Comparison of ENCODE assay signal across 18 cellular contexts in genomic region chr1:154240294-154240831, GRCh38. TPM values are rescaled to one million over a fixed set of nuclear protein-coding genes. Genes with fewer than 3 reads are reported as not detected.
"Had no signal": no experiment of that assay in that cellular context is flagged by ENCODE, and none has a peak within 500 bp of the region (broad histone marks: within the 10 kb centered on the region; RNA-seq: fewer than 3 reads in every experiment).

No MANE protein-coding gene starts in this region.

- H3K4me3 Mint-ChIP-seq: neural crest cell; stimulated activated naive CD8-positive, alpha-beta T cell treated with anti-CD3 and anti-CD28 coated beads, Interleukin-15, Interleukin-2, amounts not matched to agents 100 ng/mL and 50 ng/mL, for 24 hours; T-helper 2 cell treated with Interferon-gamma antibody and Interleukin-4, amounts not matched to agents 5 μg/mL and 100 μg/mL, for 36 hours had no signal

- H3K4me3 ChIP-seq: cardiac muscle cell, testis, upper lobe of right lung had no signal

- H3K4me1 Mint-ChIP-seq: neural crest cell had no signal

- H3K27ac Mint-ChIP-seq: T-helper 2 cell treated with Interferon-gamma antibody and Interleukin-4, amounts not matched to agents 5 μg/mL and 100 μg/mL, for 36 hours had no signal

- H3K27me3 ChIP-seq: cardiac muscle cell, testis, upper lobe of right lung had no signal

- DNase-seq: activated CD4-positive, alpha-beta T cell treated with anti-CD3 and anti-CD28 coated beads, Interleukin-2, amount 50 U/mL, for 48 hours; activated gamma-delta T cell; hippocampal formation; mesendoderm; stimulated activated CD4-positive, alpha-beta T cell treated with anti-CD3 and anti-CD28 coated beads, Interleukin-12 subunit alpha, Interleukin-12 subunit beta, amount 100 ng/mL, for 4 hours; testis; upper lobe of right lung had no signal

- H3K9me3 Mint-ChIP-seq: neural crest cell; stimulated activated naive CD8-positive, alpha-beta T cell treated with anti-CD3 and anti-CD28 coated beads, Interleukin-15, Interleukin-2, amounts not matched to agents 100 ng/mL and 50 ng/mL, for 24 hours; T-helper 2 cell treated with Interferon-gamma antibody and Interleukin-4, amounts not matched to agents 5 μg/mL and 100 μg/mL, for 36 hours had no signal

- H3K27ac ChIP-seq: cardiac muscle cell, testis, upper lobe of right lung had no signal

- H3K9me3 ChIP-seq: testis, upper lobe of right lung had no signal

- H3K4me1 ChIP-seq: testis, upper lobe of right lung had no signal

- H3K27me3 Mint-ChIP-seq: stimulated activated naive CD8-positive, alpha-beta T cell treated with anti-CD3 and anti-CD28 coated beads, Interleukin-15, Interleukin-2, amounts not matched to agents 100 ng/mL and 50 ng/mL, for 24 hours had no signal

- FAIRE-seq: astrocyte, endometrium had no signal

- ATAC-seq: upper lobe of right lung had no signal

RNA-seq across cellular contexts. Expression of gene CFAP141, which starts 34.2 kb away (rescaled TPM):
- total RNA-seq: astrocyte, cardiac muscle cell, esophagus mucosa, glomerular endothelial cell, kidney epithelial cell, liver, neural crest cell, osteocyte, upper lobe of right lung had no signal
